17 cellular contexts compared by ENCODE assay signal in the genomic region with DNA sequence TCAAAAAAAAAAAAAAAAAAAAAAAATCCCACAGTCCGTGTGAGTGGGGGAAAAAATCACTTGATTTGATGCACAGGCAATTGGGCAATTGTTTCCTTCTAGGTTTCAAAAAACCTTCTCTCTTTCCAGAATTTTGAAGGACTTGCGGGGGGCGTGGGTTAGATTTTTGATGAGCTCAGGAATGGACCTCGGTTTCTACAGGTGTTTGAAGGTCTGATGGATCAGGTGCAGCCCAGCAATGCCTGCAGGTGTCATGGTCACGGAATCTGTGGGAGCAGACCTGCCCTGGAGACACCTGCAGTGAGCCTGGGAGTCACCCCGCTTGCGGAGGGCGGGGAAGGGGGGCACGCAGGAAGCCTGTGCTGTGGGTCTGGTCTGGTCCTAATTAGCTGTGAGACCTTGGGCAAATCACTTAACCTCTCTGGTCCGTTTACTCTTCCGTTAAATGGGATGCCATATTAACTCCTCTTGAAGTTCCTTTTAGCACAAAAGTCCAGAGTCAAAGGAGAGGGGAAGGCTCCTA.
DNase-seq lines count a peak whose midpoint lies in the region; ATAC-seq and TF ChIP-seq lines count a peak whose summit lies in the region.
"Had no signal": no experiment of that assay in that cellular context is flagged by ENCODE, and none has a peak within 500 bp of the region (broad histone marks: within the 10 kb centered on the region; RNA-seq: fewer than 3 reads in every experiment).

No MANE protein-coding gene starts in this region.

- H4K91ac ChIP-seq in mesenchymal stem cell (ENCODE audit: low read length), result peak overlapping the region; percentile 99

- 68% methylated on average over 11 of the region's 11 CpGs for WGBS in mesenchymal stem cell

- peak; percentile 12 for ATAC-seq in WTC11
- no peak for ATAC-seq in GM21825 (IDR thresholded peaks at IDR 0.05; ENCODE audit: unreplicated experiment)
- ATAC-seq: activated T-cell treated with anti-CD3 and anti-CD28 coated beads, Interleukin-2, amount 50 U/mL, for 4 hours; naive thymus-derived CD8-positive, alpha-beta T cell had no signal

- no peak overlapping the region for H2AK5ac ChIP-seq in mesenchymal stem cell (ENCODE audit: low read length, severe bottlenecking)

- H2BK15ac ChIP-seq in mesenchymal stem cell (ENCODE audit: low read depth, poor library complexity, severe bottlenecking), result peak overlapping the region; percentile 80

- H3K27me3 Mint-ChIP-seq in WTC11 (ENCODE audit: low read depth) (no peaks in the 10 kb centered on the region), MCF 10A (ENCODE audit: insufficient read depth, unreplicated experiment) (peaks cover 90% of the 10 kb centered on the region)

- H3K79me1 ChIP-seq in mesenchymal stem cell (replicated peaks; ENCODE audit: low read length, poor library complexity, severe bottlenecking), result no peaks in the 10 kb centered on the region

- H3K27ac ChIP-seq in right atrium auricular region (no peak overlapping the region), mesenchymal stem cell (ENCODE audit: low read length, poor library complexity, severe bottlenecking) (no peak overlapping the region)
- H3K27ac ChIP-seq: body of pancreas, foreskin keratinocyte had no signal

- no peaks in the 10 kb centered on the region for H3K27me3 ChIP-seq in right atrium auricular region
- peaks cover 28 to 72% of the 10 kb centered on the region in 2 experiments for H3K27me3 ChIP-seq in mesenchymal stem cell (ENCODE audit: control insufficient read depth in 1 of 2, insufficient read depth in 1 of 2, low read length in 2 of 2)
- H3K27me3 ChIP-seq: body of pancreas, foreskin keratinocyte, transverse colon had no signal

- intact Hi-C loops in cardiac septum (cut with DNase I) (loop anchor here (2.0 to 10.0 kb wide), 2 partner anchors 272 to 444 kb away; no protein-coding TSS in a partner anchor), MCF 10A (cut with micrococcal nuclease) (loop anchor here (1.0 kb wide), 1 partner anchor 444 kb away; no protein-coding TSS in a partner anchor)

- CTCF ChIA-PET in WTC11 (lab: Charles Lee), result interaction anchor here (0.5 to 4.8 kb wide), 51 partner anchors 9 to 691 kb away, joined by 3 to 57 read pairs (median 4); no protein-coding TSS in a partner anchor
- CTCF ChIA-PET in MCF 10A (lab: Yijun Ruan, JAX), result interaction anchor here (0.5 to 14.8 kb wide), 28 partner anchors 9 to 1599 kb away, joined by 3 to 249 read pairs (median 4); no protein-coding TSS in a partner anchor

- POLR2A ChIA-PET in WTC11 (lab: Charles Lee), result interaction anchor here (0.6 to 0.7 kb wide), 2 partner anchors 225 to 296 kb away, joined by 4 to 7 read pairs; no protein-coding TSS in a partner anchor
- POLR2A ChIA-PET in MCF 10A (lab: Yijun Ruan, JAX), result interaction anchor here (1.0 to 1.5 kb wide), 2 partner anchors 445 to 447 kb away, joined by 3 to 4 read pairs; no protein-coding TSS in a partner anchor

- H3K36me3 Mint-ChIP-seq in WTC11 (no peaks in the 10 kb centered on the region), MCF 10A (ENCODE audit: insufficient read depth, unreplicated experiment) (no peaks in the 10 kb centered on the region)
- H3K36me3 Mint-ChIP-seq: naive thymus-derived CD8-positive, alpha-beta T cell had no signal

- no peak for DNase-seq in right atrium auricular region (ENCODE audit: low spot score)
- no peak for DNase-seq in cardiac septum (ENCODE audit: low spot score)
- DNase-seq in WTC11 (ENCODE audit: low spot score), result no peak
- DNase-seq in mesenchymal stem cell, result peak; percentile 29
- no peak for DNase-seq in amygdala (lab: John Stamatoyannopoulos, UW)
- DNase-seq in nucleus accumbens (lab: John Stamatoyannopoulos, UW), result no peak
- DNase-seq in MCF 10A (ENCODE audit: unreplicated experiment), result no peak
- DNase-seq: activated T-cell treated with anti-CD3 and anti-CD28 coated beads, Interleukin-2, amount 50 U/mL, for 4 hours; effector memory CD4-positive, alpha-beta T cell; NCI-H446 treated with DMSO at 0.1 percent for 48 hours had no signal

- H3K9me3 Mint-ChIP-seq in WTC11 (peaks cover 6% of the 10 kb centered on the region), MCF 10A (ENCODE audit: unreplicated experiment) (no peaks in the 10 kb centered on the region)
- H3K9me3 Mint-ChIP-seq: activated T-cell treated with anti-CD3 and anti-CD28 coated beads, Interleukin-2, amount 50 U/mL, for 4 hours; naive thymus-derived CD8-positive, alpha-beta T cell had no signal

- H2AFZ ChIP-seq in mesenchymal stem cell (ENCODE audit: low read depth, low read length), result no peak overlapping the region

- H3K9me3 ChIP-seq in right atrium auricular region (no peaks in the 10 kb centered on the region), mesenchymal stem cell (ENCODE audit: control insufficient read depth, low read length) (no peaks in the 10 kb centered on the region)
- H3K9me3 ChIP-seq: body of pancreas, stomach, transverse colon had no signal

- H3K4me1 ChIP-seq in right atrium auricular region, result no peaks in the 10 kb centered on the region
- H3K4me1 ChIP-seq in mesenchymal stem cell (ENCODE audit: control insufficient read depth, insufficient read depth, low read depth, low read length), result peaks cover 1% of the 10 kb centered on the region
- H3K4me1 ChIP-seq: body of pancreas, foreskin keratinocyte had no signal

- peak overlapping the region; percentile 92 to 97 for H3K18ac ChIP-seq in mesenchymal stem cell (ENCODE audit: low read depth in 1 of 2, low read length in 2 of 2)

- peaks cover 10% of the 10 kb centered on the region for H3K4me1 Mint-ChIP-seq in WTC11
- H3K4me1 Mint-ChIP-seq in MCF 10A (ENCODE audit: insufficient read depth, unreplicated experiment), result no peaks in the 10 kb centered on the region

- TF ChIP-seq CTCF in right atrium auricular region (IDR thresholded peaks at IDR 0.05), result peak; percentile 4 to 45
- no peak for TF ChIP-seq CTCF in WTC11 (IDR thresholded peaks at IDR 0.05)
- TF ChIP-seq CTCF in MCF 10A (IDR thresholded peaks at IDR 0.05; ENCODE audit: unreplicated experiment), result no peak

- H3K14ac ChIP-seq in mesenchymal stem cell (ENCODE audit: low read length in 2 of 2), result no peak overlapping the region

- H4K8ac ChIP-seq in mesenchymal stem cell (ENCODE audit: low read length), result peak overlapping the region; percentile 8

- no peak overlapping the region for H3K27ac Mint-ChIP-seq in WTC11
- no peak overlapping the region for H3K27ac Mint-ChIP-seq in MCF 10A (ENCODE audit: low read depth, unreplicated experiment)
- H3K27ac Mint-ChIP-seq: progenitor cell of endocrine pancreas had no signal

- H3K9ac ChIP-seq in mesenchymal stem cell (ENCODE audit: low read length), result no peak overlapping the region

- H3K4me2 ChIP-seq in mesenchymal stem cell (ENCODE audit: low read length, poor library complexity, severe bottlenecking), result no peak overlapping the region

- H3K4ac ChIP-seq in mesenchymal stem cell (ENCODE audit: low read depth in 1 of 2, low read length in 2 of 2), result peak overlapping the region; percentile 71 to 92

- BruUV-seq in MCF 10A (replicated peaks; lab: Mats Ljungman, UMichigan), result no TSS peak

- H2BK12ac ChIP-seq in mesenchymal stem cell (ENCODE audit: low read length in 2 of 2), result peak overlapping the region; percentile 81 to 90

- H3K4me3 ChIP-seq in right atrium auricular region (no peak overlapping the region), mesenchymal stem cell (ENCODE audit: insufficient read depth in 1 of 2, low read depth in 1 of 2, low read length in 2 of 2) (no peak overlapping the region)
- H3K4me3 ChIP-seq: body of pancreas, stomach, transverse colon had no signal

- H2BK120ac ChIP-seq in mesenchymal stem cell (ENCODE audit: low read depth, low read length), result peak overlapping the region; percentile 86

- no peak overlapping the region for H2BK5ac ChIP-seq in mesenchymal stem cell (ENCODE audit: low read depth, low read length, poor library complexity, severe bottlenecking)

- no peaks in the 10 kb centered on the region for H3K36me3 ChIP-seq in right atrium auricular region
- no peaks in the 10 kb centered on the region for H3K36me3 ChIP-seq in mesenchymal stem cell (ENCODE audit: control insufficient read depth in 1 of 2, insufficient read depth in 2 of 2, low read depth in 1 of 2, low read length in 2 of 2)
- H3K36me3 ChIP-seq: stomach, transverse colon had no signal

- no peak overlapping the region for H3K23ac ChIP-seq in mesenchymal stem cell (ENCODE audit: low read length in 2 of 2)

- H3K4me3 Mint-ChIP-seq in WTC11 (no peak overlapping the region), MCF 10A (ENCODE audit: unreplicated experiment) (no peak overlapping the region)
- H3K4me3 Mint-ChIP-seq: activated T-cell treated with anti-CD3 and anti-CD28 coated beads, Interleukin-2, amount 50 U/mL, for 4 hours; naive thymus-derived CD8-positive, alpha-beta T cell had no signal

TF ChIP-seq in WTC11, 78 proteins besides CTCF, POLR2A, EP300 and RAD21 (continues in another document):
- TF ChIP-seq TCF7 (CRISPR knock-in tag; IDR thresholded peaks at IDR 0.05; ENCODE audit: low read depth) (no peak), ESRRA (CRISPR knock-in tag; IDR thresholded peaks at IDR 0.05; ENCODE audit: borderline replicate concordance) (no peak), ZNF317 (CRISPR knock-in tag; IDR thresholded peaks at IDR 0.05; ENCODE audit: borderline replicate concordance, low read depth) (no peak), NR2C2 (CRISPR knock-in tag; IDR thresholded peaks at IDR 0.05) (no peak), SP1 (CRISPR knock-in tag; conservative IDR thresholded peaks at IDR 0.05) (no peak)
- TF ChIP-seq, protein P1, sequence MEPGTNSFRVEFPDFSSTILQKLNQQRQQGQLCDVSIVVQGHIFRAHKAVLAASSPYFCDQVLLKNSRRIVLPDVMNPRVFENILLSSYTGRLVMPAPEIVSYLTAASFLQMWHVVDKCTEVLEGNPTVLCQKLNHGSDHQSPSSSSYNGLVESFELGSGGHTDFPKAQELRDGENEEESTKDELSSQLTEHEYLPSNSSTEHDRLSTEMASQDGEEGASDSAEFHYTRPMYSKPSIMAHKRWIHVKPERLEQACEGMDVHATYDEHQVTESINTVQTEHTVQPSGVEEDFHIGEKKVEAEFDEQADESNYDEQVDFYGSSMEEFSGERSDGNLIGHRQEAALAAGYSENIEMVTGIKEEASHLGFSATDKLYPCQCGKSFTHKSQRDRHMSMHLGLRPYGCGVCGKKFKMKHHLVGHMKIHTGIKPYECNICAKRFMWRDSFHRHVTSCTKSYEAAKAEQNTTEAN (CRISPR knock-in tag; IDR thresholded peaks at IDR 0.05), result no peak
- TF ChIP-seq, protein P2, sequence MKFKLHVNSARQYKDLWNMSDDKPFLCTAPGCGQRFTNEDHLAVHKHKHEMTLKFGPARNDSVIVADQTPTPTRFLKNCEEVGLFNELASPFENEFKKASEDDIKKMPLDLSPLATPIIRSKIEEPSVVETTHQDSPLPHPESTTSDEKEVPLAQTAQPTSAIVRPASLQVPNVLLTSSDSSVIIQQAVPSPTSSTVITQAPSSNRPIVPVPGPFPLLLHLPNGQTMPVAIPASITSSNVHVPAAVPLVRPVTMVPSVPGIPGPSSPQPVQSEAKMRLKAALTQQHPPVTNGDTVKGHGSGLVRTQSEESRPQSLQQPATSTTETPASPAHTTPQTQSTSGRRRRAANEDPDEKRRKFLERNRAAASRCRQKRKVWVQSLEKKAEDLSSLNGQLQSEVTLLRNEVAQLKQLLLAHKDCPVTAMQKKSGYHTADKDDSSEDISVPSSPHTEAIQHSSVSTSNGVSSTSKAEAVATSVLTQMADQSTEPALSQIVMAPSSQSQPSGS (CRISPR knock-in tag; IDR thresholded peaks at IDR 0.05; ENCODE audit: borderline replicate concordance, low read depth), result no peak

Comparison
In these comparisons a context has a peak if more than half of its experiments do, and no peak if none do; other contexts are left out.
1. CTCF ChIP-seq: peak in right atrium auricular region (2 of 2); none in WTC11 (single experiment) and MCF 10A (single experiment).